Comparison of ENCODE assay signal across 11 cellular contexts in genomic region chrX:46554942-46555341, GRCh38. TPM values are rescaled to one million over a fixed set of nuclear protein-coding genes. Genes with fewer than 3 reads are reported as not detected.
A peak's percentile ranks its signal among the peaks of the same experiment; 100 is the strongest.
DNase-seq lines count a peak whose midpoint lies in the region; ATAC-seq and TF ChIP-seq lines count a peak whose summit lies in the region.
"Had no signal": no experiment of that assay in that cellular context is flagged by ENCODE, and none has a peak within 500 bp of the region (broad histone marks: within the 10 kb centered on the region; RNA-seq: fewer than 3 reads in every experiment).

No MANE protein-coding gene starts in this region.

- H3K36me3 ChIP-seq in DND-41 (ENCODE audit: insufficient read depth, low read length) (no peaks in the 10 kb centered on the region), ascending aorta (no peaks in the 10 kb centered on the region)

- no peaks in the 10 kb centered on the region for H4K20me1 ChIP-seq in DND-41 (ENCODE audit: insufficient read depth, low read length)

- H3K79me2 ChIP-seq in DND-41 (ENCODE audit: insufficient read depth, low read length): no peaks in the 10 kb centered on the region

- TF ChIP-seq CTCF in DND-41 (IDR thresholded peaks at IDR 0.05; ENCODE audit: borderline replicate concordance, extremely low read depth, low read length, poor library complexity, severe bottlenecking) (peak; percentile 27), ascending aorta (IDR thresholded peaks at IDR 0.05) (peak in 2 of 3 experiments; percentile 9 to 21)

- no peak overlapping the region for H2AFZ ChIP-seq in DND-41 (ENCODE audit: low read depth, low read length)

- DNase-seq in DND-41 (no peak), KG1 (lab: John Stamatoyannopoulos, UW) (peak; percentile 2), ascending aorta (ENCODE audit: low spot score in 2 of 2) (no peak), lung microvascular endothelial cell (ENCODE audit: low read depth in 2 of 2) (peak; percentile 34 to 56)
- DNase-seq: activated CD8-positive, alpha-beta memory T cell treated with anti-CD3 and anti-CD28 coated beads, Interleukin-2, amount 10 ng/mL, durations not matched to agents 7 days and 5 days had no signal

- intact Hi-C loops in ascending aorta (cut with DNase I): loop anchor here (2.0 kb wide), 2 partner anchors 86 to 132 kb away; no protein-coding TSS in a partner anchor

- H3K9me3 ChIP-seq in DND-41 (ENCODE audit: insufficient read depth, low read length, severe bottlenecking) (no peaks in the 10 kb centered on the region), ascending aorta (no peaks in the 10 kb centered on the region)

- H3K27me3 ChIP-seq in DND-41 (ENCODE audit: insufficient read depth, low read length, poor library complexity) (no peaks in the 10 kb centered on the region), ascending aorta (no peaks in the 10 kb centered on the region)

- no peak overlapping the region for H3K4me3 ChIP-seq in DND-41 (ENCODE audit: low read depth in 1 of 2, low read length in 2 of 2)
- no peak overlapping the region for H3K4me3 ChIP-seq in ascending aorta

- no peak overlapping the region for H3K9ac ChIP-seq in DND-41 (ENCODE audit: low read depth, low read length)

- no peak overlapping the region for H3K27ac ChIP-seq in DND-41 (ENCODE audit: low read length)
- H3K27ac ChIP-seq in ascending aorta: no peak overlapping the region
- H3K27ac ChIP-seq: epithelial cell of prostate had no signal

- H3K4me1 ChIP-seq in DND-41 (ENCODE audit: insufficient read depth, low read length) (no peaks in the 10 kb centered on the region), ascending aorta (no peaks in the 10 kb centered on the region)

- ATAC-seq in DND-41 (ENCODE audit: insufficient read depth, low read depth): no peak
- ATAC-seq in HG03439 (IDR thresholded peaks at IDR 0.05; ENCODE audit: unreplicated experiment): no peak
- no peak for ATAC-seq in HG02852 (IDR thresholded peaks at IDR 0.05; ENCODE audit: unreplicated experiment)
- ATAC-seq in GM18868 (IDR thresholded peaks at IDR 0.05; ENCODE audit: unreplicated experiment): no peak
- no peak for ATAC-seq in HG03571 (IDR thresholded peaks at IDR 0.05; ENCODE audit: unreplicated experiment)
- ATAC-seq: activated CD8-positive, alpha-beta memory T cell treated with anti-CD3 and anti-CD28 coated beads, Interleukin-2, amount 10 ng/mL, durations not matched to agents 7 days and 5 days; natural killer cell treated with Interleukin-12 subunit alpha and Interleukin-12 subunit beta and Interleukin-15 and Interleukin-18, amount 100 ng/mL, for 72 hours had no signal

- H3K4me2 ChIP-seq in DND-41 (ENCODE audit: insufficient read depth, low read length): no peak overlapping the region

RNA-seq across cellular contexts. Expression of gene ZNF674, which starts 9.7 kb away (rescaled TPM):
- 2.3 TPM for total RNA-seq in ascending aorta
- 3.1 and 4.0 TPM in 2 replicates for total RNA-seq in lung microvascular endothelial cell

RNA-seq across cellular contexts. Expression of gene CHST7, which starts 18.6 kb away (rescaled TPM):
- total RNA-seq in ascending aorta: 64.6 TPM
- 24.2 and 34.5 TPM in 2 replicates for total RNA-seq in lung microvascular endothelial cell

Comparison
In these comparisons a context has a peak if more than half of its experiments do, and no peak if none do; other contexts are left out.
1. DNase-seq: peak in KG1 (single experiment) and lung microvascular endothelial cell (2 of 2); none in DND-41 (single experiment) and ascending aorta (0 of 2).